ENCODE assay signal across 1 cellular context in genomic region chr2:27263287-27264252, GRCh38.
TF ChIP-seq lines count a peak whose summit lies in the region.

No MANE protein-coding gene starts in this region.

TF ChIP-seq in HepG2, 621 proteins besides CTCF, POLR2A, EP300 and RAD21:
- TF ChIP-seq ATM (IDR thresholded peaks at IDR 0.05; ENCODE audit: borderline replicate concordance) (no peak), ZBTB43 (CRISPR knock-in tag; conservative IDR thresholded peaks at IDR 0.05) (no peak), ZSCAN20 (CRISPR knock-in tag; IDR thresholded peaks at IDR 0.05; ENCODE audit: borderline replicate concordance) (no peak), ZNF280D (CRISPR knock-in tag; IDR thresholded peaks at IDR 0.05) (0 out of 2 replicates have a peak, but pooled peaks have one; percentile 26), PTBP1 (IDR thresholded peaks at IDR 0.05; ENCODE audit: low read depth, low read length, poor library complexity, severe bottlenecking) (no peak), NR3C1 (CRISPR knock-in tag; IDR thresholded peaks at IDR 0.05) (no peak), ZMYM3 (CRISPR knock-in tag; IDR thresholded peaks at IDR 0.05) (no peak), THAP9 (CRISPR knock-in tag; IDR thresholded peaks at IDR 0.05; ENCODE audit: borderline replicate concordance) (no peak), SP4 (CRISPR knock-in tag; IDR thresholded peaks at IDR 0.05) (peak; percentile 65), ZNF142 (CRISPR knock-in tag; IDR thresholded peaks at IDR 0.05) (0 out of 2 replicates have a peak, but pooled peaks have one; percentile 14), CCDC6 (CRISPR knock-in tag; IDR thresholded peaks at IDR 0.05) (peak; percentile 77; the same call in 1 of the 2 replicates), ZNF891 (CRISPR knock-in tag; IDR thresholded peaks at IDR 0.05) (0 out of 2 replicates have a peak, but pooled peaks have one; percentile 5), ZNF274 (CRISPR knock-in tag; IDR thresholded peaks at IDR 0.05) (0 out of 2 replicates have a peak, but pooled peaks have one; percentile 44), EZH2 (conservative IDR thresholded peaks at IDR 0.05; ENCODE audit: low read depth, low read length) (peak; percentile 98; the same call in 1 of the 2 replicates), CBX2 (IDR thresholded peaks at IDR 0.05; ENCODE audit: low read depth, low read length) (peak; percentile 57; the same call in 1 of the 2 replicates), CBX2 (CRISPR knock-in tag; IDR thresholded peaks at IDR 0.05; ENCODE audit: low read depth) (no peak), ZNF318 (CRISPR knock-in tag; IDR thresholded peaks at IDR 0.05) (no peak), MEF2D (CRISPR knock-in tag; IDR thresholded peaks at IDR 0.05) (0 out of 2 replicates have a peak, but pooled peaks have one; percentile 21), ZNF296 (CRISPR knock-in tag; conservative IDR thresholded peaks at IDR 0.05) (no peak), MTA1 (CRISPR knock-in tag; IDR thresholded peaks at IDR 0.05; ENCODE audit: borderline replicate concordance) (0 out of 2 replicates have a peak, but pooled peaks have one; percentile 17), MYPOP (CRISPR knock-in tag; IDR thresholded peaks at IDR 0.05) (0 out of 2 replicates have a peak, but pooled peaks have one; percentile 37), GABPB1 (CRISPR knock-in tag; IDR thresholded peaks at IDR 0.05) (0 out of 2 replicates have a peak, but pooled peaks have one; percentile 2), GZF1 (CRISPR knock-in tag; IDR thresholded peaks at IDR 0.05) (0 out of 2 replicates have a peak, but pooled peaks have one; percentile 49), NFATC3 (CRISPR knock-in tag; IDR thresholded peaks at IDR 0.05) (0 out of 2 replicates have a peak, but pooled peaks have one; percentile 17)
